Comparison of ENCODE assay signal across 1 cellular context in genomic region chr12:63304844-63305243, GRCh38.
TF ChIP-seq lines count a peak whose summit lies in the region.

No MANE protein-coding gene starts in this region.

TF ChIP-seq in H1, 55 proteins besides CTCF, POLR2A, EP300 and RAD21 (continued from another document):
- TF ChIP-seq E2F6 (IDR thresholded peaks at IDR 0.05) = no peak
- no peak for TF ChIP-seq NANOG (IDR thresholded peaks at IDR 0.05; ENCODE audit: insufficient read depth, low read depth, low read length, poor library complexity, severe bottlenecking)
- no peak for TF ChIP-seq BACH1 (IDR thresholded peaks at IDR 0.05; ENCODE audit: low read length)
- no peak for TF ChIP-seq KDM4A (IDR thresholded peaks at IDR 0.05; ENCODE audit: low read depth, low read length, severe bottlenecking)
- no peak for TF ChIP-seq RBBP5 (IDR thresholded peaks at IDR 0.05; ENCODE audit: borderline replicate concordance, low read depth, low read length)
- no peak for TF ChIP-seq SIRT6 (IDR thresholded peaks at IDR 0.05; ENCODE audit: low read length)
- no peak for TF ChIP-seq CBX5 (IDR thresholded peaks at IDR 0.05; ENCODE audit: low read depth, low read length)
- TF ChIP-seq KDM1A (IDR thresholded peaks at IDR 0.05; ENCODE audit: borderline replicate concordance, low read length) = no peak
- TF ChIP-seq YY1 (IDR thresholded peaks at IDR 0.05; ENCODE audit: low read depth, low read length) = no peak
- TF ChIP-seq, protein P1, sequence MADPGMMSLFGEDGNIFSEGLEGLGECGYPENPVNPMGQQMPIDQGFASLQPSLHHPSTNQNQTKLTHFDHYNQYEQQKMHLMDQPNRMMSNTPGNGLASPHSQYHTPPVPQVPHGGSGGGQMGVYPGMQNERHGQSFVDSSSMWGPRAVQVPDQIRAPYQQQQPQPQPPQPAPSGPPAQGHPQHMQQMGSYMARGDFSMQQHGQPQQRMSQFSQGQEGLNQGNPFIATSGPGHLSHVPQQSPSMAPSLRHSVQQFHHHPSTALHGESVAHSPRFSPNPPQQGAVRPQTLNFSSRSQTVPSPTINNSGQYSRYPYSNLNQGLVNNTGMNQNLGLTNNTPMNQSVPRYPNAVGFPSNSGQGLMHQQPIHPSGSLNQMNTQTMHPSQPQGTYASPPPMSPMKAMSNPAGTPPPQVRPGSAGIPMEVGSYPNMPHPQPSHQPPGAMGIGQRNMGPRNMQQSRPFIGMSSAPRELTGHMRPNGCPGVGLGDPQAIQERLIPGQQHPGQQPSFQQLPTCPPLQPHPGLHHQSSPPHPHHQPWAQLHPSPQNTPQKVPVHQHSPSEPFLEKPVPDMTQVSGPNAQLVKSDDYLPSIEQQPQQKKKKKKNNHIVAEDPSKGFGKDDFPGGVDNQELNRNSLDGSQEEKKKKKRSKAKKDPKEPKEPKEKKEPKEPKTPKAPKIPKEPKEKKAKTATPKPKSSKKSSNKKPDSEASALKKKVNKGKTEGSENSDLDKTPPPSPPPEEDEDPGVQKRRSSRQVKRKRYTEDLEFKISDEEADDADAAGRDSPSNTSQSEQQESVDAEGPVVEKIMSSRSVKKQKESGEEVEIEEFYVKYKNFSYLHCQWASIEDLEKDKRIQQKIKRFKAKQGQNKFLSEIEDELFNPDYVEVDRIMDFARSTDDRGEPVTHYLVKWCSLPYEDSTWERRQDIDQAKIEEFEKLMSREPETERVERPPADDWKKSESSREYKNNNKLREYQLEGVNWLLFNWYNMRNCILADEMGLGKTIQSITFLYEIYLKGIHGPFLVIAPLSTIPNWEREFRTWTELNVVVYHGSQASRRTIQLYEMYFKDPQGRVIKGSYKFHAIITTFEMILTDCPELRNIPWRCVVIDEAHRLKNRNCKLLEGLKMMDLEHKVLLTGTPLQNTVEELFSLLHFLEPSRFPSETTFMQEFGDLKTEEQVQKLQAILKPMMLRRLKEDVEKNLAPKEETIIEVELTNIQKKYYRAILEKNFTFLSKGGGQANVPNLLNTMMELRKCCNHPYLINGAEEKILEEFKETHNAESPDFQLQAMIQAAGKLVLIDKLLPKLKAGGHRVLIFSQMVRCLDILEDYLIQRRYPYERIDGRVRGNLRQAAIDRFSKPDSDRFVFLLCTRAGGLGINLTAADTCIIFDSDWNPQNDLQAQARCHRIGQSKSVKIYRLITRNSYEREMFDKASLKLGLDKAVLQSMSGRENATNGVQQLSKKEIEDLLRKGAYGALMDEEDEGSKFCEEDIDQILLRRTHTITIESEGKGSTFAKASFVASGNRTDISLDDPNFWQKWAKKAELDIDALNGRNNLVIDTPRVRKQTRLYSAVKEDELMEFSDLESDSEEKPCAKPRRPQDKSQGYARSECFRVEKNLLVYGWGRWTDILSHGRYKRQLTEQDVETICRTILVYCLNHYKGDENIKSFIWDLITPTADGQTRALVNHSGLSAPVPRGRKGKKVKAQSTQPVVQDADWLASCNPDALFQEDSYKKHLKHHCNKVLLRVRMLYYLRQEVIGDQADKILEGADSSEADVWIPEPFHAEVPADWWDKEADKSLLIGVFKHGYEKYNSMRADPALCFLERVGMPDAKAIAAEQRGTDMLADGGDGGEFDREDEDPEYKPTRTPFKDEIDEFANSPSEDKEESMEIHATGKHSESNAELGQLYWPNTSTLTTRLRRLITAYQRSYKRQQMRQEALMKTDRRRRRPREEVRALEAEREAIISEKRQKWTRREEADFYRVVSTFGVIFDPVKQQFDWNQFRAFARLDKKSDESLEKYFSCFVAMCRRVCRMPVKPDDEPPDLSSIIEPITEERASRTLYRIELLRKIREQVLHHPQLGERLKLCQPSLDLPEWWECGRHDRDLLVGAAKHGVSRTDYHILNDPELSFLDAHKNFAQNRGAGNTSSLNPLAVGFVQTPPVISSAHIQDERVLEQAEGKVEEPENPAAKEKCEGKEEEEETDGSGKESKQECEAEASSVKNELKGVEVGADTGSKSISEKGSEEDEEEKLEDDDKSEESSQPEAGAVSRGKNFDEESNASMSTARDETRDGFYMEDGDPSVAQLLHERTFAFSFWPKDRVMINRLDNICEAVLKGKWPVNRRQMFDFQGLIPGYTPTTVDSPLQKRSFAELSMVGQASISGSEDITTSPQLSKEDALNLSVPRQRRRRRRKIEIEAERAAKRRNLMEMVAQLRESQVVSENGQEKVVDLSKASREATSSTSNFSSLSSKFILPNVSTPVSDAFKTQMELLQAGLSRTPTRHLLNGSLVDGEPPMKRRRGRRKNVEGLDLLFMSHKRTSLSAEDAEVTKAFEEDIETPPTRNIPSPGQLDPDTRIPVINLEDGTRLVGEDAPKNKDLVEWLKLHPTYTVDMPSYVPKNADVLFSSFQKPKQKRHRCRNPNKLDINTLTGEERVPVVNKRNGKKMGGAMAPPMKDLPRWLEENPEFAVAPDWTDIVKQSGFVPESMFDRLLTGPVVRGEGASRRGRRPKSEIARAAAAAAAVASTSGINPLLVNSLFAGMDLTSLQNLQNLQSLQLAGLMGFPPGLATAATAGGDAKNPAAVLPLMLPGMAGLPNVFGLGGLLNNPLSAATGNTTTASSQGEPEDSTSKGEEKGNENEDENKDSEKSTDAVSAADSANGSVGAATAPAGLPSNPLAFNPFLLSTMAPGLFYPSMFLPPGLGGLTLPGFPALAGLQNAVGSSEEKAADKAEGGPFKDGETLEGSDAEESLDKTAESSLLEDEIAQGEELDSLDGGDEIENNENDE (IDR thresholded peaks at IDR 0.05; ENCODE audit: insufficient replicate concordance, low read length) = no peak
- TF ChIP-seq SP4 (IDR thresholded peaks at IDR 0.05; ENCODE audit: low read length) = no peak
- TF ChIP-seq FOSL1 (IDR thresholded peaks at IDR 0.05; ENCODE audit: insufficient read depth, low read depth, low read length) = no peak
- TF ChIP-seq SIN3A (conservative IDR thresholded peaks at IDR 0.05 in 1 of 2, IDR thresholded peaks at IDR 0.05 in 1 of 2; ENCODE audit: low read depth in 1 of 2, low read length in 2 of 2) = no peak
